In genomic region chr2:88580088-88580487, GRCh38 we compare ENCODE assay signal across 31 cellular contexts.
"Had no signal": no experiment of that assay in that cellular context is flagged by ENCODE, and none has a peak within 500 bp of the region (broad histone marks: within the 10 kb centered on the region; RNA-seq: fewer than 3 reads in every experiment).

No MANE protein-coding gene starts in this region.

- H3K4me1 ChIP-seq: colonic mucosa, gastrocnemius medialis, parathyroid adenoma, psoas muscle, suprapubic skin, tibial artery, upper lobe of right lung had no signal

- H2AFZ ChIP-seq: parathyroid adenoma had no signal

- H3K9ac ChIP-seq: parathyroid adenoma had no signal

- H3K4me3 ChIP-seq: colonic mucosa, dorsolateral prefrontal cortex, gastrocnemius medialis, psoas muscle, smooth muscle cell, suprapubic skin, tibial artery, upper lobe of right lung had no signal

- H3K27ac Mint-ChIP-seq: activated naive CD4-positive, alpha-beta T cell treated with anti-CD3 and anti-CD28 coated beads, Interleukin-2, amount 50 U/mL, for 72 hours; mesothelial cell of epicardium had no signal

- DNase-seq: activated CD4-positive, alpha-beta T cell treated with anti-CD3 and anti-CD28 coated beads for 48 hours; activated CD4-positive, alpha-beta T cell treated with anti-CD3 and anti-CD28 coated beads, Interleukin-2, amount 50 U/mL, for 48 hours; activated CD8-positive, alpha-beta memory T cell treated with anti-CD3 and anti-CD28 coated beads for 24 hours; activated gamma-delta T cell treated with Interleukin-2 at 50 U/mL for 16 hours; colonic mucosa; dorsolateral prefrontal cortex; effector memory CD4-positive, alpha-beta T cell; erythroblast; gastrocnemius medialis; hippocampal formation; left cardiac atrium; left ventricle myocardium superior; mammary epithelial cell; naive thymus-derived CD4-positive, alpha-beta T cell; nucleus accumbens; psoas muscle; stimulated activated CD4-positive, alpha-beta T cell treated with anti-CD3 and anti-CD28 coated beads, Interleukin-1b, Interleukin-23, amount 100 ng/mL, for 48 hours; stimulated activated naive CD4-positive, alpha-beta T cell; T-helper 9 cell; tibial artery; upper lobe of right lung had no signal

- H3K4me1 Mint-ChIP-seq: central memory CD8-positive, alpha-beta T cell; mesothelial cell of epicardium; neural crest cell had no signal

- H3K27me3 Mint-ChIP-seq: central memory CD8-positive, alpha-beta T cell; naive thymus-derived CD4-positive, alpha-beta T cell had no signal

- H3K9me3 ChIP-seq: colonic mucosa, gastrocnemius medialis, psoas muscle, suprapubic skin, tibial artery, upper lobe of right lung had no signal

- H3K79me2 ChIP-seq: parathyroid adenoma had no signal

- H3K9me3 Mint-ChIP-seq: activated naive CD4-positive, alpha-beta T cell treated with anti-CD3 and anti-CD28 coated beads, Interleukin-2, amount 50 U/mL, for 72 hours; central memory CD8-positive, alpha-beta T cell; mesothelial cell of epicardium; naive thymus-derived CD4-positive, alpha-beta T cell; neural crest cell had no signal

- H3K27me3 ChIP-seq: colonic mucosa, dorsolateral prefrontal cortex, gastrocnemius medialis, suprapubic skin, tibial artery, upper lobe of right lung had no signal

- FAIRE-seq: bronchial epithelial cell, keratinocyte had no signal

- H3K4me3 Mint-ChIP-seq: central memory CD8-positive, alpha-beta T cell; mesothelial cell of epicardium; naive thymus-derived CD4-positive, alpha-beta T cell; neural crest cell had no signal

- ATAC-seq: activated naive CD4-positive, alpha-beta T cell treated with anti-CD3 and anti-CD28 coated beads, Interleukin-2, amount 50 U/mL, for 72 hours; gastrocnemius medialis; left cardiac atrium; left ventricle myocardium superior; naive thymus-derived CD4-positive, alpha-beta T cell; psoas muscle; upper lobe of right lung had no signal

- H3K4me2 ChIP-seq: smooth muscle cell had no signal

- H3K27ac ChIP-seq: colonic mucosa, dorsolateral prefrontal cortex, gastrocnemius medialis, parathyroid adenoma, psoas muscle, suprapubic skin, tibial artery, upper lobe of right lung, VCaP had no signal
